8 cellular contexts compared by ENCODE assay signal in the genomic region with DNA sequence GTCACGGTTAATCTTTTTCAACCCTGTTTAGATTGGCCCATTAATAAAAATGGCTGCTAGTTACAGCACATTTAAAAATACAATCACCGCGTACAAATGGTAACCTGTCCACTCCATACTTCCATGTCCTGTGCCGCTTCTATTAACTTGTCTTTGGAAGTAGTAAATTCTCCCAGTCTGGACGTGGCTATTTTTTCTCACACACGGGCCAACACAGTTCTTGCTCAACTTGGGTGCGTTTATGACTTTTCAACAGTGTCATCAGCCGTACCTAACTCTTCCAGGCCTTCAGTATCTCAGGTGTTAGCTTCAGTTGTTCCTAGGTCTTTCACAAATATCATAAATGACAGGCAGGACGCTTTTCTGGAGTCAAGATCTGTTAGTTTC. TPM values are rescaled to one million over a fixed set of nuclear protein-coding genes. Genes with fewer than 3 reads are reported as not detected.
DNase-seq lines count a peak whose midpoint lies in the region; ATAC-seq and TF ChIP-seq lines count a peak whose summit lies in the region.

No MANE protein-coding gene starts in this region.

- H3K79me2 ChIP-seq in OCI-LY1 (ENCODE audit: insufficient read depth, low read length) (no peaks in the 10 kb centered on the region), neural progenitor cell (ENCODE audit: low read depth) (peaks cover 39% of the 10 kb centered on the region)

- peaks cover 26% of the 10 kb centered on the region for H3K4me1 Mint-ChIP-seq in endothelial cell (ENCODE audit: unreplicated experiment)
- H3K4me1 Mint-ChIP-seq in neural progenitor cell, result peaks cover 47% of the 10 kb centered on the region

- H3K36me3 Mint-ChIP-seq in endothelial cell (ENCODE audit: low read depth, unreplicated experiment) (peaks cover 12% of the 10 kb centered on the region), neural progenitor cell (peaks cover 2% of the 10 kb centered on the region)

- peaks cover 7% of the 10 kb centered on the region for H3K27me3 Mint-ChIP-seq in endothelial cell (ENCODE audit: unreplicated experiment)
- peaks cover 6% of the 10 kb centered on the region for H3K27me3 Mint-ChIP-seq in neural progenitor cell (ENCODE audit: insufficient read depth, low read depth)

- H3K4me3 ChIP-seq in OCI-LY1 (ENCODE audit: low read depth, low read length, poor library complexity, severe bottlenecking), result peak overlapping the region; percentile 97
- H3K4me3 ChIP-seq in neural progenitor cell, result peak overlapping the region; percentile 95

- H4K20me1 ChIP-seq in OCI-LY1 (ENCODE audit: insufficient read depth, low read length), result no peaks in the 10 kb centered on the region
- peaks cover 30% of the 10 kb centered on the region for H4K20me1 ChIP-seq in neural progenitor cell (ENCODE audit: low read depth)

- peak overlapping the region; percentile 90 for H3K4me2 ChIP-seq in OCI-LY1 (ENCODE audit: low read length)
- H3K4me2 ChIP-seq in neural progenitor cell, result peak overlapping the region; percentile 48

- ATAC-seq in GM19023 (IDR thresholded peaks at IDR 0.05; ENCODE audit: unreplicated experiment) (peak; percentile 1), GM18868 (IDR thresholded peaks at IDR 0.05; ENCODE audit: unreplicated experiment) (no peak), HG02938 (IDR thresholded peaks at IDR 0.05; ENCODE audit: unreplicated experiment) (no peak)

- H3K4me3 Mint-ChIP-seq in endothelial cell (ENCODE audit: unreplicated experiment) (peak overlapping the region; percentile 87), neural progenitor cell (peak overlapping the region; percentile 85)

- H3F3A ChIP-seq in OCI-LY1 (ENCODE audit: insufficient read depth, low read length) (0 out of 2 replicates have a peak, but pooled peaks cover 6% of the 10 kb centered on the region), neural progenitor cell (ENCODE audit: low read depth) (peaks cover 31% of the 10 kb centered on the region)

- H2AFZ ChIP-seq in OCI-LY1 (ENCODE audit: low read length) (peak overlapping the region; percentile 98), neural progenitor cell (replicated peaks) (peak overlapping the region; percentile 89)

- H3K4me1 ChIP-seq in OCI-LY1 (ENCODE audit: insufficient read depth, low read length, severe bottlenecking) (peaks cover 22% of the 10 kb centered on the region), neural progenitor cell (peaks cover 30% of the 10 kb centered on the region)

- peak overlapping the region; percentile 59 for H3K27ac ChIP-seq in OCI-LY1 (ENCODE audit: low read depth, low read length, poor library complexity, severe bottlenecking)
- no peak overlapping the region for H3K27ac ChIP-seq in neural progenitor cell

- no peaks in the 10 kb centered on the region for H3K36me3 ChIP-seq in OCI-LY1 (ENCODE audit: insufficient read depth, low read length)
- no peaks in the 10 kb centered on the region for H3K36me3 ChIP-seq in neural progenitor cell

- H3K27me3 ChIP-seq in OCI-LY1 (ENCODE audit: insufficient read depth, low read length) (no peaks in the 10 kb centered on the region), neural progenitor cell (no peaks in the 10 kb centered on the region)

- no peak overlapping the region for H3K27ac Mint-ChIP-seq in endothelial cell (ENCODE audit: unreplicated experiment)
- H3K27ac Mint-ChIP-seq in neural progenitor cell, result peak overlapping the region; percentile 64

- H3K9me3 ChIP-seq in OCI-LY1 (ENCODE audit: low read length), result no peaks in the 10 kb centered on the region
- H3K9me3 ChIP-seq in neural progenitor cell (ENCODE audit: low read depth), result no peaks in the 10 kb centered on the region

- TF ChIP-seq CTCF in OCI-LY1 (IDR thresholded peaks at IDR 0.05; ENCODE audit: low read length) (no peak), endothelial cell (IDR thresholded peaks at IDR 0.05; ENCODE audit: unreplicated experiment) (no peak), neural progenitor cell (IDR thresholded peaks at IDR 0.05) (no peak)

- H3K9me3 Mint-ChIP-seq in endothelial cell (ENCODE audit: unreplicated experiment) (no peaks in the 10 kb centered on the region), neural progenitor cell (no peaks in the 10 kb centered on the region)

- H3K9ac ChIP-seq in OCI-LY1 (ENCODE audit: low read length) (peak overlapping the region; percentile 86), neural progenitor cell (no peak overlapping the region)

- no peaks in the 10 kb centered on the region for H3K9me2 ChIP-seq in OCI-LY1 (ENCODE audit: low read depth, low read length)

- DNase-seq in endothelial cell (ENCODE audit: low spot score) (no peak), neural progenitor cell (ENCODE audit: low spot score) (no peak), islet precursor cell (no peak), NCI-H2171 (lab: John Stamatoyannopoulos, UW) (no peak)

RNA-seq across cellular contexts. Expression of a gene that starts 0.5 kb away (rescaled TPM):
- 68.8 TPM for total RNA-seq in endothelial cell (ENCODE audit: unreplicated experiment)
- total RNA-seq in neural progenitor cell (ENCODE audit: low replicate concordance), result 45.8 and 48.6 TPM in 2 replicates
